Comparison of ENCODE assay signal across 20 cellular contexts in genomic region chr14:33352821-33353220, GRCh38.
"Had no signal": no experiment of that assay in that cellular context is flagged by ENCODE, and none has a peak within 500 bp of the region (broad histone marks: within the 10 kb centered on the region; RNA-seq: fewer than 3 reads in every experiment).

No MANE protein-coding gene starts in this region.

- H3K9me3 ChIP-seq: colonic mucosa, esophagus squamous epithelium, gastroesophageal sphincter, mucosa of descending colon, right atrium auricular region, sigmoid colon, stomach, thoracic aorta, transverse colon had no signal

- H3K27ac ChIP-seq: colonic mucosa, esophagus squamous epithelium, gastroesophageal sphincter, right atrium auricular region, sigmoid colon, stomach, thoracic aorta, transverse colon had no signal

- H3K36me3 ChIP-seq: colonic mucosa, esophagus squamous epithelium, gastroesophageal sphincter, right atrium auricular region, sigmoid colon, stomach, thoracic aorta, transverse colon had no signal

- H3K27ac Mint-ChIP-seq: naive thymus-derived CD8-positive, alpha-beta T cell had no signal

- DNase-seq: colonic mucosa; dermis blood vessel endothelial cell; esophagus squamous epithelium; foreskin fibroblast; glutamatergic neuron; left colon; left ventricle myocardium superior; mucosa of descending colon; naive thymus-derived CD8-positive, alpha-beta T cell; posterior cingulate gyrus; sigmoid colon; small intestine; stimulated activated CD4-positive, alpha-beta T cell treated with anti-CD3 and anti-CD28 coated beads, Interleukin-12 subunit alpha, Interleukin-12 subunit beta, amount 100 ng/mL, for 4 hours; stimulated activated naive CD4-positive, alpha-beta T cell; stomach; substantia nigra; transverse colon had no signal

- H3K4me3 ChIP-seq: colonic mucosa, esophagus squamous epithelium, gastroesophageal sphincter, mucosa of descending colon, right atrium auricular region, sigmoid colon, stomach, thoracic aorta, transverse colon had no signal

- H3K4me3 Mint-ChIP-seq: naive thymus-derived CD8-positive, alpha-beta T cell had no signal

- ATAC-seq: gastroesophageal sphincter; left colon; left ventricle myocardium superior; mucosa of descending colon; naive thymus-derived CD8-positive, alpha-beta T cell had no signal

- H3K36me3 Mint-ChIP-seq: naive thymus-derived CD8-positive, alpha-beta T cell had no signal

- H3K27me3 ChIP-seq: colonic mucosa, esophagus squamous epithelium, gastroesophageal sphincter, right atrium auricular region, sigmoid colon, stomach, transverse colon had no signal

- H3K4me1 ChIP-seq: colonic mucosa, esophagus squamous epithelium, sigmoid colon had no signal

- H3K4me1 Mint-ChIP-seq: naive thymus-derived CD8-positive, alpha-beta T cell had no signal
